Comparison of ENCODE assay signal across 10 cellular contexts in genomic region chr10:126889421-126889820, GRCh38. TPM values are rescaled to one million over a fixed set of nuclear protein-coding genes. Genes with fewer than 3 reads are reported as not detected.
"Had no signal": no experiment of that assay in that cellular context is flagged by ENCODE, and none has a peak within 500 bp of the region (broad histone marks: within the 10 kb centered on the region; RNA-seq: fewer than 3 reads in every experiment).

No MANE protein-coding gene starts in this region.

- ATAC-seq: GM23338, HepG2 had no signal

- DNase-seq: H9, HCEC 1CT, KBM-7 had no signal

- H3K4me2 ChIP-seq: GM23338, KMS-11 had no signal

- H2AFZ ChIP-seq: GM23338 had no signal

- FAIRE-seq: H1, H54, HepG2 had no signal

- H3K9ac ChIP-seq: KMS-11 had no signal

- H3K4me3 ChIP-seq: GM23338 had no signal

- H3K27ac ChIP-seq: HL-60, KMS-11 had no signal

RNA-seq across cellular contexts. Expression of gene DOCK1, which starts 15.8 kb away (rescaled TPM):
- polyA plus RNA-seq: IgD-negative memory B cell had no signal
